Comparison of ENCODE assay signal across 23 cellular contexts in the genomic region with DNA sequence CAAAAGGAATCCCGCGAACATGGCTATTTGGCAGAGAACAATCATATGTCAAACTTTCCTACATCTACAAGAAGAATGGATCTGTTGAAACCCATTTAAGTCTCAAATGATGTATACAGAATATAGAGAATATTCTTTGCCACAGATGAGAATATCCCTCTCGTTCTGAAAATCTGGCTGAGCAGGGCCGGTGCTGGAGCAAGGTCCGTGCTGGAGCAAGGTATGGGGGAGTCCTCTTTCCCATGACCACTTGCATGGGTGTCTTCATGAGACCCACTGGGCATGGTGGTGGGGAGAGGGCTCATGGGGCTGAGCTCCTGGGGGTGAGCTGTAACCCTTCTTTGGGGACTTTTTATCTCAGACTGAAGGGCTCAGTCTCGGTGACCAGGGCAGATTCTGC.
"Had no signal": no experiment of that assay in that cellular context is flagged by ENCODE, and none has a peak within 500 bp of the region (broad histone marks: within the 10 kb centered on the region; RNA-seq: fewer than 3 reads in every experiment).

No MANE protein-coding gene starts in this region.

- H3K4me2 ChIP-seq: KMS-11 had no signal

- H3K27me3 ChIP-seq: ascending aorta, body of pancreas had no signal

- H3K27ac ChIP-seq: ascending aorta, body of pancreas, KMS-11 had no signal

- H3K9me3 ChIP-seq: ascending aorta, body of pancreas had no signal

- H3K27ac Mint-ChIP-seq: activated B cell treated with CpG ODN at 0.5 μM for 24 hours; activated CD4-positive, alpha-beta T cell treated with anti-CD3 and anti-CD28 coated beads, Interleukin-2, amount 10 ng/mL, durations not matched to agents 24 days and 14 days; activated CD8-positive, alpha-beta memory T cell treated with anti-CD3 and anti-CD28 coated beads, Interleukin-2, amount 10 ng/mL, durations not matched to agents 7 days and 5 days; activated naive CD4-positive, alpha-beta T cell treated with anti-CD3 and anti-CD28 coated beads, Interleukin-2, amount 50 U/mL, for 24 hours; activated T-cell treated with anti-CD3 and anti-CD28 coated beads, Interleukin-2, amount 50 U/mL, for 24 hours; activated T-helper 1 cell treated with anti-CD3 and anti-CD28 coated beads, Interleukin-12 subunit alpha, Interleukin-12 subunit beta, Interleukin-2, Interleukin-4 antibody, amounts not matched to agents 30 ng/mL and 10 ng/mL and 1 ng/mL, durations not matched to agents 14 hours and 24 hours and 36 hours; T-cell had no signal

- ATAC-seq: activated CD8-positive, alpha-beta memory T cell treated with anti-CD3 and anti-CD28 coated beads, Interleukin-2, amount 10 ng/mL, durations not matched to agents 7 days and 5 days; T-cell had no signal

- DNase-seq: activated B cell treated with CpG ODN at 0.5 μM for 24 hours; activated CD4-positive, alpha-beta T cell treated with anti-CD3 and anti-CD28 coated beads for 1 hour; activated CD4-positive, alpha-beta T cell treated with anti-CD3 and anti-CD28 coated beads, Interleukin-2, amount 10 ng/mL, durations not matched to agents 24 days and 14 days; activated CD4-positive, alpha-beta T cell treated with anti-CD3 and anti-CD28 coated beads, Interleukin-2, amount 50 U/mL, for 48 hours; activated CD8-positive, alpha-beta memory T cell treated with anti-CD3 and anti-CD28 coated beads, Interleukin-2, amount 10 ng/mL, durations not matched to agents 7 days and 5 days; activated effector memory CD4-positive, alpha-beta T cell treated with Interleukin-2 at 50 U/mL for 16 hours; activated naive CD4-positive, alpha-beta T cell; activated T-cell treated with anti-CD3 and anti-CD28 coated beads, Interleukin-2, amount 50 U/mL, for 24 hours; amniotic stem cell; central memory CD4-positive, alpha-beta T cell; NCI-H1092; NCI-H1694; NCI-H2171 treated with DMSO at 0.1 percent for 48 hours; NCI-H226; OCI-M1; SIG-M5; T-cell; T-helper 2 cell had no signal

- H3K4me3 Mint-ChIP-seq: activated B cell treated with CpG ODN at 0.5 μM for 24 hours; activated CD4-positive, alpha-beta T cell treated with anti-CD3 and anti-CD28 coated beads, Interleukin-2, amount 10 ng/mL, durations not matched to agents 24 days and 14 days; activated CD8-positive, alpha-beta memory T cell treated with anti-CD3 and anti-CD28 coated beads, Interleukin-2, amount 10 ng/mL, durations not matched to agents 7 days and 5 days; activated naive CD4-positive, alpha-beta T cell treated with anti-CD3 and anti-CD28 coated beads, Interleukin-2, amount 50 U/mL, for 24 hours; activated T-cell treated with anti-CD3 and anti-CD28 coated beads, Interleukin-2, amount 50 U/mL, for 24 hours; activated T-helper 1 cell treated with anti-CD3 and anti-CD28 coated beads, Interleukin-12 subunit alpha, Interleukin-12 subunit beta, Interleukin-2, Interleukin-4 antibody, amounts not matched to agents 30 ng/mL and 10 ng/mL and 1 ng/mL, durations not matched to agents 14 hours and 24 hours and 36 hours; T-cell had no signal

- H3K4me1 Mint-ChIP-seq: activated B cell treated with CpG ODN at 0.5 μM for 24 hours; activated naive CD4-positive, alpha-beta T cell treated with anti-CD3 and anti-CD28 coated beads, Interleukin-2, amount 50 U/mL, for 24 hours had no signal

- H3K4me3 ChIP-seq: ascending aorta, body of pancreas had no signal

- H3K36me3 ChIP-seq: ascending aorta had no signal

- H3K4me1 ChIP-seq: ascending aorta had no signal

- H3K9me3 Mint-ChIP-seq: activated B cell treated with CpG ODN at 0.5 μM for 24 hours; activated CD4-positive, alpha-beta T cell treated with anti-CD3 and anti-CD28 coated beads, Interleukin-2, amount 10 ng/mL, durations not matched to agents 24 days and 14 days; activated naive CD4-positive, alpha-beta T cell treated with anti-CD3 and anti-CD28 coated beads, Interleukin-2, amount 50 U/mL, for 24 hours; activated T-cell treated with anti-CD3 and anti-CD28 coated beads, Interleukin-2, amount 50 U/mL, for 24 hours; activated T-helper 1 cell treated with anti-CD3 and anti-CD28 coated beads, Interleukin-12 subunit alpha, Interleukin-12 subunit beta, Interleukin-2, Interleukin-4 antibody, amounts not matched to agents 30 ng/mL and 10 ng/mL and 1 ng/mL, durations not matched to agents 14 hours and 24 hours and 36 hours; T-cell had no signal

- H3K27me3 Mint-ChIP-seq: activated CD8-positive, alpha-beta memory T cell treated with anti-CD3 and anti-CD28 coated beads, Interleukin-2, amount 10 ng/mL, durations not matched to agents 7 days and 5 days; activated naive CD4-positive, alpha-beta T cell treated with anti-CD3 and anti-CD28 coated beads, Interleukin-2, amount 50 U/mL, for 24 hours; activated T-cell treated with anti-CD3 and anti-CD28 coated beads, Interleukin-2, amount 50 U/mL, for 24 hours; T-cell had no signal

- H3K9ac ChIP-seq: KMS-11 had no signal

- H3K36me3 Mint-ChIP-seq: activated CD8-positive, alpha-beta memory T cell treated with anti-CD3 and anti-CD28 coated beads, Interleukin-2, amount 10 ng/mL, durations not matched to agents 7 days and 5 days; activated naive CD4-positive, alpha-beta T cell treated with anti-CD3 and anti-CD28 coated beads, Interleukin-2, amount 50 U/mL, for 24 hours; T-cell had no signal
